In genomic region chr7:114414151-114415053, GRCh38 we compare ENCODE assay signal across 8 cellular contexts. TPM values are rescaled to one million over a fixed set of nuclear protein-coding genes. Genes with fewer than 3 reads are reported as not detected.
DNase-seq lines count a peak whose midpoint lies in the region; ATAC-seq and TF ChIP-seq lines count a peak whose summit lies in the region.

Gene FOXP2 (plus strand): TSS chr7:114414815. CDS start chr7:114426512, 11,697 bp downstream.

- H3K4me1 ChIP-seq in GM23248 (ENCODE audit: insufficient read depth) (peaks cover 38% of the 10 kb centered on the region), OCI-LY3 (ENCODE audit: low read length) (peaks cover 41% of the 10 kb centered on the region)

- peak within 1 kb of the TSS; percentile 81 for H2AFZ ChIP-seq in GM23248
- H2AFZ ChIP-seq in OCI-LY3 (ENCODE audit: low read depth, low read length): peak within 1 kb of the TSS; percentile 61

- H3K9ac ChIP-seq in GM23248 (peak within 1 kb of the TSS; percentile 52), OCI-LY3 (ENCODE audit: low read length) (peak within 1 kb of the TSS; percentile 40)

- WGBS in GM23248 (ENCODE audit: low coverage in 1 of 2, low lambda C conversion rate in 2 of 2, missing lambda C conversion rate in 2 of 2), 2 experiments: 0 to 3% methylated on average over 2 of the region's 2 CpGs

- in situ Hi-C loops in GM23248 (cut with MboI): no loop called here

- ATAC-seq in GM21619 (IDR thresholded peaks at IDR 0.05; ENCODE audit: unreplicated experiment): no peak
- ATAC-seq in HG03025 (IDR thresholded peaks at IDR 0.05; ENCODE audit: low FRiP score, unreplicated experiment): no peak

- H3K36me3 ChIP-seq in GM23248 (ENCODE audit: low read depth) (no peaks in the 10 kb centered on the region), OCI-LY3 (replicated peaks; ENCODE audit: low read depth, low read length) (no peaks in the 10 kb centered on the region)

- H3K27ac ChIP-seq in GM23248 (no peak within 1 kb of the TSS), OCI-LY3 (ENCODE audit: low read length) (no peak within 1 kb of the TSS)

- DNase-seq in GM23248 (peak; percentile 30), fibroblast of villous mesenchyme (ENCODE audit: low read depth) (peak; percentile 46), retinal pigment epithelial cell (ENCODE audit: low read depth) (no peak), NCI-H1048 (lab: John Stamatoyannopoulos, UW) (no peak), activated gamma-delta T cell (lab: John Stamatoyannopoulos, UW) (no peak)

- H3K27me3 ChIP-seq in GM23248 (replicated peaks; ENCODE audit: insufficient read depth) (no peaks in the 10 kb centered on the region), OCI-LY3 (ENCODE audit: low read depth, low read length) (no peaks in the 10 kb centered on the region)

- H3K4me3 ChIP-seq in GM23248 (peak within 1 kb of the TSS; percentile 72), OCI-LY3 (ENCODE audit: low read length) (peak within 1 kb of the TSS; percentile 72), fibroblast of villous mesenchyme (ENCODE audit: low read depth, low read length) (peak within 1 kb of the TSS; percentile 39), retinal pigment epithelial cell (ENCODE audit: low read length) (peak within 1 kb of the TSS; percentile 58)

- H3K4me2 ChIP-seq in GM23248 (ENCODE audit: unreplicated experiment): peak within 1 kb of the TSS; percentile 94
- H3K4me2 ChIP-seq in OCI-LY3 (ENCODE audit: low read length): peak within 1 kb of the TSS; percentile 91

- H3F3A ChIP-seq in GM23248 (ENCODE audit: insufficient read depth): peaks cover 5% of the 10 kb centered on the region

- TF ChIP-seq CTCF in OCI-LY3 (IDR thresholded peaks at IDR 0.05; ENCODE audit: low read depth, low read length) (no peak), fibroblast of villous mesenchyme (IDR thresholded peaks at IDR 0.05; ENCODE audit: insufficient read depth, low read depth, low read length) (no peak), retinal pigment epithelial cell (conservative IDR thresholded peaks at IDR 0.05; ENCODE audit: low read depth, low read length) (no peak)

- H3K9me3 ChIP-seq in GM23248 (ENCODE audit: low read depth) (no peaks in the 10 kb centered on the region), OCI-LY3 (ENCODE audit: insufficient read depth, low read length) (no peaks in the 10 kb centered on the region)

- no peaks in the 10 kb centered on the region for H4K20me1 ChIP-seq in GM23248 (ENCODE audit: insufficient read depth)
- H4K20me1 ChIP-seq in OCI-LY3 (ENCODE audit: insufficient read depth, low read length): no peaks in the 10 kb centered on the region

- H3K9me2 ChIP-seq in GM23248 (ENCODE audit: insufficient read depth): no peaks in the 10 kb centered on the region

- H3K79me2 ChIP-seq in GM23248 (ENCODE audit: insufficient read depth) (no peaks in the 10 kb centered on the region), OCI-LY3 (ENCODE audit: low read length) (no peaks in the 10 kb centered on the region)

RNA-seq across cellular contexts. Expression of gene FOXP2, which starts in this region (rescaled TPM):
- total RNA-seq in GM23248 (2014; rRNA removed; shearing (Covaris generic)): 1.3 and 5.0 TPM in 2 replicates
- polyA plus RNA-seq in GM23248 (2016; fragmentation: Nextera tagmentation; extraction: Ambion mirVana): 1.9 and 2.3 TPM in 2 replicates
- 0.32 and 0.86 TPM in 2 replicates for total RNA-seq in fibroblast of villous mesenchyme

Comparison
In these comparisons a context has a peak if more than half of its experiments do, and no peak if none do; other contexts are left out.
1. Peak in DNase-seq and H3K4me3 ChIP-seq in fibroblast of villous mesenchyme; RNA of the gene not detected or under 1 TPM.